8 cellular contexts compared by ENCODE assay signal in the genomic region with DNA sequence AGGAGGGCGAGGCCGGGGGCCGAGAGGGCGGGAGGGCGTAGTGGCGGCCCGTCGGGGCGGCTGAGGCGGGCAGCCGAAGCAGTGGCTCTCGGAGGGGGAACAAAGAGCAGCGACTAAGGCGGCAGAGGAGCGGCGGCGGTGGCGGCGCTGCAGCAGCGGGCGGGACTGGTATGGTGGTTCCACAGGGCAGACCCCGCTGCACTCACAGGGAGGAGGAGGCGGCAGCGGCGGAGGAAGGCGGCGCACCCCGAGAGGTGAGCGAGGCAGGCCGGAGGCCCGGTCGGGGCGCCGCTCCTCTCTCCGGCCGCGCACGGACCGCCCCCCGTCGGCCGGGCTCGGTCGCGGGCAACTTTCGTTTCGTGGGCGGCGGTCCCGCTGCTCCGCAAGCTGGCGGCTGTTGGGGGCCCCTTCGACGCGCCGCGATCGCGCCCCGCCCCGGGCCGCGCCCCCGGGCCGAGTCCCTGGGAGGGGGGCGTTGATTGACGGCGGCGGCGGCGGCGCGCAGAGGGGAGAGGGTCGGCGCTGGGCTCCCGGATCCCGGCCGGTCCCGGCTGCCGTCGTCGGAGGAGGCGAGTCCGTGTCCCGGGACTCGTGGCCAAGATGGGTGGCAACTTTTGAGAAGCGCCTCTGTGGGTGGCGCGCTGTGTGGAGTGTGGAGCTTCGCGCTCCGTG. TPM values are rescaled to one million over a fixed set of nuclear protein-coding genes. Genes with fewer than 3 reads are reported as not detected.
DNase-seq lines count a peak whose midpoint lies in the region; ATAC-seq and TF ChIP-seq lines count a peak whose summit lies in the region.

No MANE protein-coding gene starts in this region.

- H3K4me1 ChIP-seq in foreskin keratinocyte (peaks cover 7% of the 10 kb centered on the region), neuron (ENCODE audit: insufficient read depth, low read length) (peaks cover 15% of the 10 kb centered on the region)

- H3K27ac ChIP-seq in foreskin keratinocyte (peak overlapping the region; percentile 86), temporal lobe (ENCODE audit: low read depth, low read length) (peak overlapping the region; percentile 45)

- peaks cover 33% of the 10 kb centered on the region for H3K36me3 ChIP-seq in neuron (ENCODE audit: insufficient read depth, low read length)

- H3K27me3 ChIP-seq in foreskin keratinocyte (no peaks in the 10 kb centered on the region), neuron (ENCODE audit: insufficient read depth, low read length) (no peaks in the 10 kb centered on the region)

- peak; percentile 3 for TF ChIP-seq CTCF in foreskin keratinocyte (conservative IDR thresholded peaks at IDR 0.05)

- DNase-seq in HCEC 1CT (peak; percentile 24), NAMALWA (ENCODE audit: low spot score) (peak; percentile 56), foreskin keratinocyte (no peak), NCI-H2196 (lab: John Stamatoyannopoulos, UW; ENCODE audit: unreplicated experiment) (no peak)
- DNase-seq in activated T-helper 9 cell treated with anti-CD3 and anti-CD28 coated beads, Interleukin-2, amount 50 U/mL, for 16 hours (ENCODE audit: low read depth), result peak; percentile 39

- peak overlapping the region; percentile 78 for H2AFZ ChIP-seq in neuron (ENCODE audit: low read depth, low read length)

- no peaks in the 10 kb centered on the region for H3K9me3 ChIP-seq in neuron (ENCODE audit: low read length)

- H3K4me3 ChIP-seq in neuron (ENCODE audit: low read length), result peak overlapping the region; percentile 97

- ATAC-seq in GM18499 (IDR thresholded peaks at IDR 0.05; ENCODE audit: insufficient read depth, unreplicated experiment), result peak; percentile 27
- ATAC-seq in foreskin keratinocyte, result peak; percentile 36

RNA-seq across cellular contexts. Expression of a gene that starts 0.5 kb away (rescaled TPM):
- 31.8 and 38.2 TPM in 2 replicates for total RNA-seq in foreskin keratinocyte
- polyA plus RNA-seq in foreskin keratinocyte, result 9.1 and 9.2 TPM in 2 replicates
- total RNA-seq in temporal lobe, result 49.7 TPM

Comparison
In these comparisons a context has a peak if more than half of its experiments do, and no peak if none do; other contexts are left out.
1. DNase-seq: peak in HCEC 1CT (single experiment), NAMALWA (single experiment) and activated T-helper 9 cell treated with anti-CD3 and anti-CD28 coated beads, Interleukin-2, amount 50 U/mL, for 16 hours (single experiment); none in foreskin keratinocyte (0 of 2) and NCI-H2196 (single experiment).